In the genomic region with DNA sequence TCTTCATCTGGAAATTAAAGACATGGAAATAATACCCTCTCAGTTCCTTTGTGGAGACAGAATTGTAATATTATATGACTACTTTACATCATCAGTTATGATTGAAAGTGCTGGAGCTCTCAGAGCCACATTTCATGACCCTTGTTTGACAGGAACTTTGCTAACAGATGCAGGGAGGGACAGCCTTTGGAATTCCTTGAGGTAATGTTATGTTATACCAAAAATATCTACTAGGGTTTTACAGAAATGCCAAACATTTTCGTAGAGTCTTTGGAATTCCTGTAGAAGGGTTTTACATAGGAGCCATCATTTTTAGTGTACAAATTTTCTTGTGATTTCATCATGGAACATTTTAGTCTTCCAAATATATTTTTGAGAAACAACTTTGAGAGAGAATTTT, we compare ENCODE assay signal across 19 cellular contexts. TPM values are rescaled to one million over a fixed set of nuclear protein-coding genes. Genes with fewer than 3 reads are reported as not detected.
DNase-seq lines count a peak whose midpoint lies in the region; TF ChIP-seq lines count a peak whose summit lies in the region.
"Had no signal": no experiment of that assay in that cellular context is flagged by ENCODE, and none has a peak within 500 bp of the region (broad histone marks: within the 10 kb centered on the region; RNA-seq: fewer than 3 reads in every experiment).

No MANE protein-coding gene starts in this region.

- TF ChIP-seq CTCF in BE2C (IDR thresholded peaks at IDR 0.05; ENCODE audit: low read depth, low read length) (no peak), GM10248 (IDR thresholded peaks at IDR 0.05; ENCODE audit: control extremely low read depth, extremely low read depth, low read depth, missing control alignments) (no peak)

- no peak overlapping the region for H4K8ac ChIP-seq in trophoblast cell (ENCODE audit: low read depth, low read length)

- no peak overlapping the region for H3K14ac ChIP-seq in trophoblast cell (ENCODE audit: low read length)

- H3K36me3 ChIP-seq in adipocyte (ENCODE audit: control insufficient read depth, insufficient read depth, low read length, severe bottlenecking) (no peaks in the 10 kb centered on the region), trophoblast cell (ENCODE audit: control insufficient read depth in 1 of 2, insufficient read depth in 2 of 2, low read length in 2 of 2) (no peaks in the 10 kb centered on the region), BE2C (no peaks in the 10 kb centered on the region)
- H3K36me3 ChIP-seq: cardiac muscle cell, left lung had no signal

- H3K4ac ChIP-seq in trophoblast cell (ENCODE audit: low read depth, low read length): no peak overlapping the region

- H4K91ac ChIP-seq in trophoblast cell (ENCODE audit: low read depth, low read length): no peak overlapping the region

- H2BK12ac ChIP-seq in trophoblast cell (ENCODE audit: low read length): no peak overlapping the region

- H3K18ac ChIP-seq in trophoblast cell (ENCODE audit: low read length): no peak overlapping the region

- no peak overlapping the region for H2BK5ac ChIP-seq in trophoblast cell (ENCODE audit: low read depth, low read length, poor library complexity)

- peak overlapping the region; percentile 10 for H3K4me3 ChIP-seq in adipocyte (ENCODE audit: low read length)
- no peak overlapping the region for H3K4me3 ChIP-seq in trophoblast cell (ENCODE audit: low read depth, low read length)
- no peak overlapping the region for H3K4me3 ChIP-seq in BE2C (ENCODE audit: low read depth, low read length)
- H3K4me3 ChIP-seq: cardiac muscle cell, left lung, skin epidermis had no signal

- peak; percentile 83 for DNase-seq in EL
- DNase-seq in adipocyte (ENCODE audit: low read depth): peak; percentile 83
- peak; percentile 93 for DNase-seq in fibroblast of peridontal ligament (ENCODE audit: extremely low read depth)
- DNase-seq in trophoblast cell: peak; percentile 51 to 91
- no peak for DNase-seq in D341Med (ENCODE audit: low spot score)
- no peak for DNase-seq in BE2C
- DNase-seq in GM10248 (ENCODE audit: extremely low spot score): no peak
- no peak for DNase-seq in NCI-H345 treated with DMSO at 0.1 percent for 48 hours (lab: John Stamatoyannopoulos, UW; ENCODE audit: unreplicated experiment)
- DNase-seq: activated T-cell treated with anti-CD3 and anti-CD28 coated beads, Interleukin-2, amount 50 U/mL, for 4 hours; AML-193; effector CD8-positive, alpha-beta T cell; GDM1; left lung; NCI-H2171; stimulated activated CD4-positive, alpha-beta T cell treated with anti-CD3 and anti-CD28 coated beads, Interleukin-4, amount 100 ng/mL, for 24 hours; T-helper 1 cell had no signal

- H3K9me3 ChIP-seq in adipocyte (ENCODE audit: control insufficient read depth, low read length): no peaks in the 10 kb centered on the region
- H3K9me3 ChIP-seq in trophoblast cell (ENCODE audit: insufficient read depth, low read depth, low read length): no peaks in the 10 kb centered on the region
- H3K9me3 ChIP-seq in BE2C: no peaks in the 10 kb centered on the region
- H3K9me3 ChIP-seq: left lung had no signal

- H2AK5ac ChIP-seq in trophoblast cell (ENCODE audit: low read length): no peak overlapping the region

- H3K23ac ChIP-seq in trophoblast cell (ENCODE audit: low read length): no peak overlapping the region

- no peak overlapping the region for H4K12ac ChIP-seq in trophoblast cell (ENCODE audit: low read depth, low read length)

- H2AFZ ChIP-seq in trophoblast cell (ENCODE audit: insufficient read depth, low read length, poor library complexity): no peak overlapping the region

- H3K79me2 ChIP-seq in trophoblast cell (ENCODE audit: control insufficient read depth, insufficient read depth, low read length, poor library complexity): no peaks in the 10 kb centered on the region

- peaks cover 46% of the 10 kb centered on the region for H3K4me1 ChIP-seq in adipocyte (ENCODE audit: control insufficient read depth, insufficient read depth, low read length)
- H3K4me1 ChIP-seq in trophoblast cell (ENCODE audit: control insufficient read depth in 1 of 2, insufficient read depth in 2 of 2, low read length in 2 of 2): peaks cover 0 to 10% of the 10 kb centered on the region in 2 experiments
- H3K4me1 ChIP-seq in BE2C: no peaks in the 10 kb centered on the region
- H3K4me1 ChIP-seq: left lung had no signal

- peak overlapping the region; percentile 70 for H3K27ac ChIP-seq in trophoblast cell (ENCODE audit: low read depth, low read length)
- H3K27ac ChIP-seq: cardiac muscle cell, left lung, skin epidermis had no signal

- H3K27me3 ChIP-seq in adipocyte (replicated peaks; ENCODE audit: control insufficient read depth, insufficient read depth, low read length) (no peaks in the 10 kb centered on the region), trophoblast cell (ENCODE audit: insufficient read depth, low read length) (no peaks in the 10 kb centered on the region), BE2C (no peaks in the 10 kb centered on the region)
- H3K27me3 ChIP-seq: cardiac muscle cell, left lung had no signal

- no peak overlapping the region for H2BK120ac ChIP-seq in trophoblast cell (ENCODE audit: insufficient read depth, low read length, poor library complexity)

- no CpG with 5 or more reads among the region's 1 CpG for WGBS in trophoblast cell (ENCODE audit: extremely low coverage, insufficient coverage, insufficient read length)

- POLR2A ChIA-PET in GM10248 (lab: Yijun Ruan, JAX): no interaction called here

- H3K79me1 ChIP-seq in trophoblast cell (ENCODE audit: low read length): peaks cover 4% of the 10 kb centered on the region

- H3K9ac ChIP-seq in adipocyte (ENCODE audit: low read length): no peak overlapping the region
- no peak overlapping the region for H3K9ac ChIP-seq in trophoblast cell (ENCODE audit: low read length)

- no peak overlapping the region for H3K4me2 ChIP-seq in trophoblast cell (ENCODE audit: low read length)

- CTCF ChIA-PET in GM10248 (lab: Yijun Ruan, JAX): no interaction called here

RNA-seq across cellular contexts. Expression of gene ADAMTS5, which starts 57.4 kb away (rescaled TPM):
- 0.16 and 0.24 TPM in 2 replicates for polyA plus RNA-seq in trophoblast cell (2013)
- not detected for polyA plus RNA-seq in BE2C (2012; ENCODE audit: insufficient read depth, insufficient read length, low read depth)
- polyA plus RNA-seq: cardiac muscle cell, IgD-negative memory B cell had no signal

Comparison
In these comparisons a context has a peak if more than half of its experiments do, and no peak if none do; other contexts are left out.
1. DNase-seq: peak in EL (single experiment), adipocyte (single experiment), fibroblast of peridontal ligament (single experiment) and trophoblast cell (2 of 2); none in D341Med (single experiment), BE2C (single experiment), GM10248 (single experiment) and NCI-H345 treated with DMSO at 0.1 percent for 48 hours (single experiment).